In genomic region chr12:17503742-17504141, GRCh38 we compare ENCODE assay signal across 5 cellular contexts.
"Had no signal": no experiment of that assay in that cellular context is flagged by ENCODE, and none has a peak within 500 bp of the region (broad histone marks: within the 10 kb centered on the region; RNA-seq: fewer than 3 reads in every experiment).

No MANE protein-coding gene starts in this region.

- ATAC-seq: K562 had no signal

- H3K4me3 ChIP-seq: GM23248, K562 had no signal

- H3K9ac ChIP-seq: GM23248 had no signal

- DNase-seq: GM23248, H9, HCEC 1CT, IMR-90 had no signal

- H2AFZ ChIP-seq: GM23248 had no signal

- H3K4me3 Mint-ChIP-seq: H9 had no signal

- H3K9me3 Mint-ChIP-seq: H9 had no signal

- H3K27ac ChIP-seq: GM23248 had no signal
